Comparison of ENCODE assay signal across 1 cellular context in the genomic region with DNA sequence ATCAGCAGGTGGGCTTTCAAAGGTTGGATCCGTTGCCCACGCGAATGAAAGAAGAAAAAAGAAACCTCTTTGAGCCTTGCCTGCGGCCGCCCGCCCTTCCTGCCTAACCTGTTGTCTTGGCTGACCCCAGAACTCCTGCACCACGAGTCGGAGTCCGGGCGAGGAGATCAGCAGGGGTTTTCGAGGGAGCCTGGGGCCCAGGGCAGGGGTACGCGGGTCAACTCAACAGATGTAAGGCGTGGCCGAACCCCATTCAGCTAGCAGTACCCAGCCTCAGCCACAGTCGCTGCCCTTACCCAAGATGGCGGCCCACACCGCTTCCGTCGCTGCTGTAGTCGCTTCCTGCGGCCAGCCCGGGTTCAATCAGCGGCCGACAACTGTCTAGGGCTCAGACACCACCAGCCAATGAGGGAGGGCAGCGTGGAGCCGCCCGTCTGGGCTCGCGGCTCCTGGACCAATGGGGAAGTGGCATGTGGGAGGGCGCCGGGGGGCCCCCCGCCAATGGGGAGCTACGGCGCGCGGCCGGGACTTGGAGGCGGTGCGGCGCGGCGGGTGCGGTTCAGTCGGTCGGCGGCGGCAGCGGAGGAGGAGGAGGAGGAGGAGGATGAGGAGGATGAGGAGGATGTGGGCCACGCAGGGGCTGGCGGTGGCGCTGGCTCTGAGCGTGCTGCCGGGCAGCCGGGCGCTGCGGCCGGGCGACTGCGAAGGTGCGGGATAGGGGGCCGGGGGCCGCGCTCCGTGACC.
TF ChIP-seq lines count a peak whose summit lies in the region.

TSS of gene MANF (plus strand) at position 562 of the 744 bp plus-strand sequence. CDS start at position 614, 52 bp downstream.

TF ChIP-seq in HEK293, 187 proteins besides CTCF, POLR2A, EP300 and RAD21 (continued from another document and continues in another):
- TF ChIP-seq, protein P1, sequence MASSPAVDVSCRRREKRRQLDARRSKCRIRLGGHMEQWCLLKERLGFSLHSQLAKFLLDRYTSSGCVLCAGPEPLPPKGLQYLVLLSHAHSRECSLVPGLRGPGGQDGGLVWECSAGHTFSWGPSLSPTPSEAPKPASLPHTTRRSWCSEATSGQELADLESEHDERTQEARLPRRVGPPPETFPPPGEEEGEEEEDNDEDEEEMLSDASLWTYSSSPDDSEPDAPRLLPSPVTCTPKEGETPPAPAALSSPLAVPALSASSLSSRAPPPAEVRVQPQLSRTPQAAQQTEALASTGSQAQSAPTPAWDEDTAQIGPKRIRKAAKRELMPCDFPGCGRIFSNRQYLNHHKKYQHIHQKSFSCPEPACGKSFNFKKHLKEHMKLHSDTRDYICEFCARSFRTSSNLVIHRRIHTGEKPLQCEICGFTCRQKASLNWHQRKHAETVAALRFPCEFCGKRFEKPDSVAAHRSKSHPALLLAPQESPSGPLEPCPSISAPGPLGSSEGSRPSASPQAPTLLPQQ (tag by site-specific recombination; IDR thresholded peaks at IDR 0.05) = 0 out of 2 replicates have a peak, but pooled peaks have one; percentile 52
- TF ChIP-seq ZFP69B (tag by site-specific recombination; IDR thresholded peaks at IDR 0.05) (0 out of 2 replicates have a peak, but pooled peaks have one; percentile 15), ZNF302 (tag by site-specific recombination; IDR thresholded peaks at IDR 0.05; ENCODE audit: low read depth) (no peak), SP3 (tag by site-specific recombination; IDR thresholded peaks at IDR 0.05) (peak; percentile 90), ZBTB48 (tag by site-specific recombination; IDR thresholded peaks at IDR 0.05) (no peak), ZNF24 (tag by site-specific recombination; IDR thresholded peaks at IDR 0.05) (0 out of 2 replicates have a peak, but pooled peaks have one; percentile 17), ZBTB10 (tag by site-specific recombination; IDR thresholded peaks at IDR 0.05) (peak; percentile 61; the same call in 1 of the 2 replicates), ZNF76 (tag by site-specific recombination; IDR thresholded peaks at IDR 0.05; ENCODE audit: borderline replicate concordance, low read depth) (peak; percentile 74), ZNF521 (tag by site-specific recombination; IDR thresholded peaks at IDR 0.05) (no peak), ZIC2 (tag by site-specific recombination; IDR thresholded peaks at IDR 0.05) (0 out of 2 replicates have a peak, but pooled peaks have one; percentile 17), ZNF394 (tag by site-specific recombination; IDR thresholded peaks at IDR 0.05; ENCODE audit: borderline replicate concordance) (no peak; the same call in 1 of the 2 replicates), KLF7 (tag by site-specific recombination; IDR thresholded peaks at IDR 0.05; ENCODE audit: borderline replicate concordance) (0 out of 2 replicates have a peak, but pooled peaks have one; percentile 37), ZNF629 (tag by site-specific recombination; IDR thresholded peaks at IDR 0.05) (0 out of 2 replicates have a peak, but pooled peaks have one; percentile 23), SCRT2 (tag by site-specific recombination; IDR thresholded peaks at IDR 0.05) (peak; percentile 99), YY2 (tag by site-specific recombination; IDR thresholded peaks at IDR 0.05) (peak; percentile 72), ZBTB1 (tag by site-specific recombination; IDR thresholded peaks at IDR 0.05) (peak; percentile 27; the same call in 1 of the 2 replicates), ZNF555 (tag by site-specific recombination; conservative IDR thresholded peaks at IDR 0.05) (no peak), ZNF518A (tag by site-specific recombination; conservative IDR thresholded peaks at IDR 0.05; ENCODE audit: low read depth) (peak; percentile 66), ZNF571 (tag by site-specific recombination; IDR thresholded peaks at IDR 0.05) (no peak), PRDM4 (tag by site-specific recombination; IDR thresholded peaks at IDR 0.05) (no peak), ZBTB17 (tag by site-specific recombination; IDR thresholded peaks at IDR 0.05) (peak; percentile 66), ZNF335 (tag by site-specific recombination; conservative IDR thresholded peaks at IDR 0.05) (peak; percentile 85), EGR2 (tag by site-specific recombination; IDR thresholded peaks at IDR 0.05; ENCODE audit: low read depth) (peak; percentile 92), ZNF654 (tag by site-specific recombination; IDR thresholded peaks at IDR 0.05; ENCODE audit: low read depth) (no peak), TRIM28 (IDR thresholded peaks at IDR 0.05; ENCODE audit: borderline replicate concordance, low read length) (peak; percentile 22; the same call in 1 of the 2 replicates), ZNF2 (tag by site-specific recombination; IDR thresholded peaks at IDR 0.05) (peak; percentile 65; the same call in 1 of the 2 replicates), ZSCAN23 (tag by site-specific recombination; IDR thresholded peaks at IDR 0.05) (no peak), ZBTB20 (tag by site-specific recombination; IDR thresholded peaks at IDR 0.05) (peak; percentile 84)
- TF ChIP-seq, protein P2, sequence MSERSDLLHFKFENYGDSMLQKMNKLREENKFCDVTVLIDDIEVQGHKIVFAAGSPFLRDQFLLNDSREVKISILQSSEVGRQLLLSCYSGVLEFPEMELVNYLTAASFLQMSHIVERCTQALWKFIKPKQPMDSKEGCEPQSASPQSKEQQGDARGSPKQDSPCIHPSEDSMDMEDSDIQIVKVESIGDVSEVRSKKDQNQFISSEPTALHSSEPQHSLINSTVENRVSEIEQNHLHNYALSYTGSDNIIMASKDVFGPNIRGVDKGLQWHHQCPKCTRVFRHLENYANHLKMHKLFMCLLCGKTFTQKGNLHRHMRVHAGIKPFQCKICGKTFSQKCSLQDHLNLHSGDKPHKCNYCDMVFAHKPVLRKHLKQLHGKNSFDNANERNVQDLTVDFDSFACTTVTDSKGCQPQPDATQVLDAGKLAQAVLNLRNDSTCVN (tag by site-specific recombination; optimal IDR thresholded peaks at IDR 0.05) = peak; percentile 78
- TF ChIP-seq, protein P3, sequence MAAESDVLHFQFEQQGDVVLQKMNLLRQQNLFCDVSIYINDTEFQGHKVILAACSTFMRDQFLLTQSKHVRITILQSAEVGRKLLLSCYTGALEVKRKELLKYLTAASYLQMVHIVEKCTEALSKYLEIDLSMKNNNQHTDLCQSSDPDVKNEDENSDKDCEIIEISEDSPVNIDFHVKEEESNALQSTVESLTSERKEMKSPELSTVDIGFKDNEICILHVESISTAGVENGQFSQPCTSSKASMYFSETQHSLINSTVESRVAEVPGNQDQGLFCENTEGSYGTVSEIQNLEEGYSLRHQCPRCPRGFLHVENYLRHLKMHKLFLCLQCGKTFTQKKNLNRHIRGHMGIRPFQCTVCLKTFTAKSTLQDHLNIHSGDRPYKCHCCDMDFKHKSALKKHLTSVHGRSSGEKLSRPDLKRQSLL (tag by site-specific recombination; IDR thresholded peaks at IDR 0.05) = no peak
- TF ChIP-seq, protein P4, sequence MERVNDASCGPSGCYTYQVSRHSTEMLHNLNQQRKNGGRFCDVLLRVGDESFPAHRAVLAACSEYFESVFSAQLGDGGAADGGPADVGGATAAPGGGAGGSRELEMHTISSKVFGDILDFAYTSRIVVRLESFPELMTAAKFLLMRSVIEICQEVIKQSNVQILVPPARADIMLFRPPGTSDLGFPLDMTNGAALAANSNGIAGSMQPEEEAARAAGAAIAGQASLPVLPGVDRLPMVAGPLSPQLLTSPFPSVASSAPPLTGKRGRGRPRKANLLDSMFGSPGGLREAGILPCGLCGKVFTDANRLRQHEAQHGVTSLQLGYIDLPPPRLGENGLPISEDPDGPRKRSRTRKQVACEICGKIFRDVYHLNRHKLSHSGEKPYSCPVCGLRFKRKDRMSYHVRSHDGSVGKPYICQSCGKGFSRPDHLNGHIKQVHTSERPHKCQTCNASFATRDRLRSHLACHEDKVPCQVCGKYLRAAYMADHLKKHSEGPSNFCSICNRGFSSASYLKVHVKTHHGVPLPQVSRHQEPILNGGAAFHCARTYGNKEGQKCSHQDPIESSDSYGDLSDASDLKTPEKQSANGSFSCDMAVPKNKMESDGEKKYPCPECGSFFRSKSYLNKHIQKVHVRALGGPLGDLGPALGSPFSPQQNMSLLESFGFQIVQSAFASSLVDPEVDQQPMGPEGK (tag by site-specific recombination; IDR thresholded peaks at IDR 0.05) = peak; percentile 32; the same call in 1 of the 2 replicates
- TF ChIP-seq, protein P5, sequence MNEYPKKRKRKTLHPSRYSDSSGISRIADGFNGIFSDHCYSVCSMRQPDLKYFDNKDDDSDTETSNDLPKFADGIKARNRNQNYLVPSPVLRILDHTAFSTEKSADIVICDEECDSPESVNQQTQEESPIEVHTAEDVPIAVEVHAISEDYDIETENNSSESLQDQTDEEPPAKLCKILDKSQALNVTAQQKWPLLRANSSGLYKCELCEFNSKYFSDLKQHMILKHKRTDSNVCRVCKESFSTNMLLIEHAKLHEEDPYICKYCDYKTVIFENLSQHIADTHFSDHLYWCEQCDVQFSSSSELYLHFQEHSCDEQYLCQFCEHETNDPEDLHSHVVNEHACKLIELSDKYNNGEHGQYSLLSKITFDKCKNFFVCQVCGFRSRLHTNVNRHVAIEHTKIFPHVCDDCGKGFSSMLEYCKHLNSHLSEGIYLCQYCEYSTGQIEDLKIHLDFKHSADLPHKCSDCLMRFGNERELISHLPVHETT (tag by site-specific recombination; IDR thresholded peaks at IDR 0.05) = peak; percentile 64; the same call in 1 of the 2 replicates
- TF ChIP-seq, protein P6, sequence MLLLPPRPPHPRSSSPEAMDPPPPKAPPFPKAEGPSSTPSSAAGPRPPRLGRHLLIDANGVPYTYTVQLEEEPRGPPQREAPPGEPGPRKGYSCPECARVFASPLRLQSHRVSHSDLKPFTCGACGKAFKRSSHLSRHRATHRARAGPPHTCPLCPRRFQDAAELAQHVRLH (tag by site-specific recombination; IDR thresholded peaks at IDR 0.05) = no peak
